ENCODE assay signal across 33 cellular contexts in genomic region chr9:27423919-27424710, GRCh38.
DNase-seq lines count a peak whose midpoint lies in the region; ATAC-seq and TF ChIP-seq lines count a peak whose summit lies in the region.
"Had no signal": no experiment of that assay in that cellular context is flagged by ENCODE, and none has a peak within 500 bp of the region (broad histone marks: within the 10 kb centered on the region; RNA-seq: fewer than 3 reads in every experiment).

No MANE protein-coding gene starts in this region.

- TF ChIP-seq EP300 in SK-N-SH (IDR thresholded peaks at IDR 0.05; ENCODE audit: borderline replicate concordance in 1 of 2, low read depth in 1 of 2, low read length in 1 of 2): no peak

- H3K9me2 ChIP-seq in SK-N-SH: no peaks in the 10 kb centered on the region

- H3K4me1 Mint-ChIP-seq in activated CD4-positive, alpha-beta T cell treated with anti-CD3 and anti-CD28 coated beads for 36 hours: no peaks in the 10 kb centered on the region
- H3K4me1 Mint-ChIP-seq: activated T-helper 17 cell treated with anti-CD3 and anti-CD28 coated beads, Interleukin-2, amount 50 U/mL, for 72 hours; CD4-positive, CD25-positive, alpha-beta regulatory T cell had no signal

- TF ChIP-seq RAD21 in SK-N-SH (IDR thresholded peaks at IDR 0.05; ENCODE audit: low read length): no peak

- no peak overlapping the region for H3K27ac Mint-ChIP-seq in activated CD4-positive, alpha-beta T cell treated with anti-CD3 and anti-CD28 coated beads for 36 hours
- H3K27ac Mint-ChIP-seq: activated B cell treated with CpG ODN at 0.5 μM for 24 hours; activated naive CD4-positive, alpha-beta T cell treated with anti-CD3 and anti-CD28 coated beads, Interleukin-2, amount 50 U/mL, for 72 hours; activated T-helper 17 cell treated with anti-CD3 and anti-CD28 coated beads, Interleukin-2, amount 50 U/mL, for 72 hours; CD4-positive, CD25-positive, alpha-beta regulatory T cell; GM23338; HFFc6; progenitor cell of endocrine pancreas had no signal

- H2AFZ ChIP-seq in SK-N-SH (ENCODE audit: low read depth): 0 out of 2 replicates have a peak overlapping the region, but pooled peaks have one; percentile 5
- no peak overlapping the region for H2AFZ ChIP-seq in smooth muscle cell (ENCODE audit: low read depth)
- H2AFZ ChIP-seq: GM23338 had no signal

- H3K36me3 ChIP-seq in SK-N-SH (replicated peaks in 1 of 2; ENCODE audit: control insufficient read depth in 1 of 2, insufficient read depth in 2 of 2, low read length in 1 of 2): no peaks in the 10 kb centered on the region
- H3K36me3 ChIP-seq in smooth muscle cell (ENCODE audit: low read depth): no peaks in the 10 kb centered on the region
- no peaks in the 10 kb centered on the region for H3K36me3 ChIP-seq in testis (ENCODE audit: low read depth, missing control alignments)
- H3K36me3 ChIP-seq: cardiac muscle cell, sigmoid colon, uterus had no signal

- H3K9ac ChIP-seq in SK-N-SH (no peak overlapping the region), smooth muscle cell (ENCODE audit: low read depth) (no peak overlapping the region)

- H3K4me3 ChIP-seq in SK-N-SH (ENCODE audit: low read depth in 2 of 2, low read length in 1 of 2) (no peak overlapping the region), smooth muscle cell (no peak overlapping the region), testis (no peak overlapping the region)
- H3K4me3 ChIP-seq: cardiac muscle cell, coronary artery, GM23338, sigmoid colon, uterus had no signal

- no peak overlapping the region for H3K4me3 Mint-ChIP-seq in activated CD4-positive, alpha-beta T cell treated with anti-CD3 and anti-CD28 coated beads for 36 hours
- H3K4me3 Mint-ChIP-seq: activated B cell treated with CpG ODN at 0.5 μM for 24 hours; activated T-helper 17 cell treated with anti-CD3 and anti-CD28 coated beads, Interleukin-2, amount 50 U/mL, for 72 hours; CD4-positive, CD25-positive, alpha-beta regulatory T cell; GM23338; HFFc6 had no signal

- POLR2A ChIA-PET in activated CD4-positive, alpha-beta T cell treated with anti-CD3 and anti-CD28 coated beads for 36 hours (lab: Charles Lee): no interaction called here
- POLR2A ChIA-PET in SK-N-SH (lab: Yijun Ruan, JAX): no interaction called here

- no peak for TF ChIP-seq POLR2A in testis (IDR thresholded peaks at IDR 0.05)

- H4K20me1 ChIP-seq in SK-N-SH (ENCODE audit: insufficient read depth): no peaks in the 10 kb centered on the region
- H4K20me1 ChIP-seq in smooth muscle cell (ENCODE audit: low read depth): no peaks in the 10 kb centered on the region

- H3K4me2 ChIP-seq in SK-N-SH (no peak overlapping the region), smooth muscle cell (peak overlapping the region; percentile 8)
- H3K4me2 ChIP-seq: GM23338 had no signal

- DNase-seq in activated CD4-positive, alpha-beta T cell treated with anti-CD3 and anti-CD28 coated beads for 36 hours: peak; percentile 25
- DNase-seq in activated CD4-positive, alpha-beta T cell treated with anti-CD3 and anti-CD28 coated beads for 4 hours: no peak
- DNase-seq in SK-N-SH: no peak
- no peak for DNase-seq in epithelial cell of prostate (ENCODE audit: low read depth, low spot score)
- DNase-seq in smooth muscle cell (lab: John Stamatoyannopoulos, UW; ENCODE audit: unreplicated experiment): no peak
- no peak for DNase-seq in testis
- DNase-seq: activated B cell treated with CpG ODN at 0.5 μM for 24 hours; activated CD4-positive, alpha-beta T cell treated with anti-CD3 and anti-CD28 coated beads, Interleukin-2, amount 50 U/mL, for 4 hours; activated CD8-positive, alpha-beta memory T cell treated with anti-CD3 and anti-CD28 coated beads, Interleukin-2, amount 50 U/mL, for 4 hours; anterior cingulate cortex; CD4-positive, CD25-positive, alpha-beta regulatory T cell; DMS79 treated with DMSO at 0.1 percent for 48 hours; effector memory CD4-positive, alpha-beta T cell; GF-D8; HFFc6; islet precursor cell; left ventricle myocardium superior; naive B cell; NCI-H1694 treated with DMSO at 0.1 percent for 48 hours; NCI-H446; NCI-H748 treated with DMSO at 0.1 percent for 48 hours; nucleus accumbens; sigmoid colon; stimulated activated naive CD4-positive, alpha-beta T cell treated with Interleukin-2 at 50 U/mL for 16 hours; uterus had no signal

- H3K27me3 Mint-ChIP-seq in activated CD4-positive, alpha-beta T cell treated with anti-CD3 and anti-CD28 coated beads for 36 hours: no peaks in the 10 kb centered on the region
- H3K27me3 Mint-ChIP-seq: activated B cell treated with CpG ODN at 0.5 μM for 24 hours; activated T-helper 17 cell treated with anti-CD3 and anti-CD28 coated beads, Interleukin-2, amount 50 U/mL, for 72 hours; naive B cell; progenitor cell of endocrine pancreas had no signal

- H3K79me2 ChIP-seq in SK-N-SH (ENCODE audit: insufficient read depth) (no peaks in the 10 kb centered on the region), smooth muscle cell (ENCODE audit: low read depth) (no peaks in the 10 kb centered on the region)

- intact Hi-C loops in activated CD4-positive, alpha-beta T cell treated with anti-CD3 and anti-CD28 coated beads for 36 hours (cut with DNase I, micrococcal nuclease): no loop called here
- intact Hi-C loops in testis (cut with DNase I; ENCODE audit: low total_unique reads): no loop called here

- H3K4me1 ChIP-seq in SK-N-SH (ENCODE audit: control insufficient read depth in 1 of 2, insufficient read depth in 2 of 2, low read depth in 1 of 2, low read length in 1 of 2) (peaks cover 13 to 18% of the 10 kb centered on the region in 2 experiments; a peak in 3 of 4 replicates), smooth muscle cell (ENCODE audit: low read depth) (peaks cover 18% of the 10 kb centered on the region), testis (peaks cover 9% of the 10 kb centered on the region)

- 78% methylated on average over 6 of the region's 6 CpGs for WGBS in SK-N-SH (ENCODE audit: low lambda C conversion rate)
- 76% methylated on average over 6 of the region's 6 CpGs for WGBS in smooth muscle cell (ENCODE audit: low lambda C conversion rate)
- 90 to 91% methylated on average over 6 of the region's 6 CpGs for WGBS in testis, 2 donors

- no peaks in the 10 kb centered on the region for H3K9me3 ChIP-seq in SK-N-SH
- H3K9me3 ChIP-seq in smooth muscle cell (replicated peaks; ENCODE audit: low read depth): no peaks in the 10 kb centered on the region
- no peaks in the 10 kb centered on the region for H3K9me3 ChIP-seq in testis
- H3K9me3 ChIP-seq: sigmoid colon, uterus had no signal

- TF ChIP-seq CTCF in SK-N-SH (IDR thresholded peaks at IDR 0.05) (no peak), smooth muscle cell (IDR thresholded peaks at IDR 0.05; ENCODE audit: borderline replicate concordance, insufficient read depth, poor library complexity, severe bottlenecking) (no peak), testis (IDR thresholded peaks at IDR 0.05) (no peak)

- peaks cover 15% of the 10 kb centered on the region for H3F3A ChIP-seq in SK-N-SH (replicated peaks; ENCODE audit: insufficient read depth)
- H3F3A ChIP-seq in smooth muscle cell (ENCODE audit: low read depth): peaks cover 9% of the 10 kb centered on the region

- peak overlapping the region in 1 of 2 experiments; percentile 41; a peak in 2 of 4 replicates for H3K27ac ChIP-seq in SK-N-SH (ENCODE audit: low read depth in 2 of 2, low read length in 1 of 2)
- H3K27ac ChIP-seq in epithelial cell of prostate: peak overlapping the region; percentile 81
- peak overlapping the region; percentile 44 for H3K27ac ChIP-seq in smooth muscle cell (ENCODE audit: low read depth)
- no peak overlapping the region for H3K27ac ChIP-seq in testis
- H3K27ac ChIP-seq: cardiac muscle cell, coronary artery, sigmoid colon, uterus had no signal

- CTCF ChIA-PET in activated CD4-positive, alpha-beta T cell treated with anti-CD3 and anti-CD28 coated beads for 36 hours (lab: Charles Lee): no interaction called here
- CTCF ChIA-PET in SK-N-SH (lab: Yijun Ruan, JAX): no interaction called here

- no peaks in the 10 kb centered on the region for H3K36me3 Mint-ChIP-seq in activated CD4-positive, alpha-beta T cell treated with anti-CD3 and anti-CD28 coated beads for 36 hours (ENCODE audit: low read depth)
- H3K36me3 Mint-ChIP-seq: CD4-positive, CD25-positive, alpha-beta regulatory T cell had no signal

- no peaks in the 10 kb centered on the region for H3K9me3 Mint-ChIP-seq in activated CD4-positive, alpha-beta T cell treated with anti-CD3 and anti-CD28 coated beads for 36 hours (ENCODE audit: low read depth)
- H3K9me3 Mint-ChIP-seq: activated B cell treated with CpG ODN at 0.5 μM for 24 hours, GM23338, HFFc6 had no signal

- H3K27me3 ChIP-seq in SK-N-SH (ENCODE audit: insufficient read depth) (no peaks in the 10 kb centered on the region), smooth muscle cell (ENCODE audit: low read depth) (no peaks in the 10 kb centered on the region), testis (no peaks in the 10 kb centered on the region)
- H3K27me3 ChIP-seq: cardiac muscle cell, sigmoid colon, uterus had no signal

- ATAC-seq in activated CD4-positive, alpha-beta T cell treated with anti-CD3 and anti-CD28 coated beads for 36 hours: peak; percentile 66
- ATAC-seq in HG03025 (IDR thresholded peaks at IDR 0.05; ENCODE audit: low FRiP score, unreplicated experiment) (no peak), GM19324 (IDR thresholded peaks at IDR 0.05; ENCODE audit: low FRiP score, unreplicated experiment) (no peak)
- ATAC-seq: activated T-helper 17 cell treated with anti-CD3 and anti-CD28 coated beads, Interleukin-2, amount 50 U/mL, for 72 hours; GM23338; left ventricle myocardium superior had no signal

TF ChIP-seq in SK-N-SH, 30 proteins besides CTCF, POLR2A, EP300 and RAD21 (continues in another document):
- TF ChIP-seq NRF1 (IDR thresholded peaks at IDR 0.05; ENCODE audit: low read depth, low read length) (no peak), MXI1 (IDR thresholded peaks at IDR 0.05; ENCODE audit: low read depth, low read length) (no peak), EZH2phosphoT487 (IDR thresholded peaks at IDR 0.05; ENCODE audit: borderline replicate concordance, low read depth) (no peak), RFX5 (IDR thresholded peaks at IDR 0.05; ENCODE audit: low read length) (no peak), FOSL2 (IDR thresholded peaks at IDR 0.05; ENCODE audit: borderline replicate concordance, low read depth) (no peak; the same call in 1 of the 2 replicates), PBX3 (IDR thresholded peaks at IDR 0.05) (no peak; the same call in 1 of the 2 replicates)

Comparison
In these comparisons a context has a peak if more than half of its experiments do, and no peak if none do; other contexts are left out.
1. H3K27ac ChIP-seq: peak in epithelial cell of prostate (single experiment) and smooth muscle cell (single experiment); none in testis (0 of 2).